10 cellular contexts compared by ENCODE assay signal in genomic region chr4:2860391-2861348, GRCh38. TPM values are rescaled to one million over a fixed set of nuclear protein-coding genes. Genes with fewer than 3 reads are reported as not detected.
DNase-seq lines count a peak whose midpoint lies in the region; ATAC-seq and TF ChIP-seq lines count a peak whose summit lies in the region.
"Had no signal": no experiment of that assay in that cellular context is flagged by ENCODE, and none has a peak within 500 bp of the region (broad histone marks: within the 10 kb centered on the region; RNA-seq: fewer than 3 reads in every experiment).

No MANE protein-coding gene starts in this region.

- H3K27ac ChIP-seq in neural progenitor cell (peak overlapping the region; percentile 8), Karpas-422 (ENCODE audit: low read length) (no peak overlapping the region)
- H3K27ac ChIP-seq: PC-9 had no signal

- CTCF ChIA-PET in Caco-2 (lab: Charles Lee), result interaction anchor here (0.6 to 1.0 kb wide), 2 partner anchors 11 to 20 kb away, joined by 3 to 4 read pairs; no protein-coding TSS in a partner anchor

- H3F3A ChIP-seq in neural progenitor cell (ENCODE audit: low read depth), result peaks cover 5% of the 10 kb centered on the region

- H3K27me3 Mint-ChIP-seq in Caco-2 (ENCODE audit: insufficient read depth, unreplicated experiment), result no peaks in the 10 kb centered on the region
- no peaks in the 10 kb centered on the region for H3K27me3 Mint-ChIP-seq in T-helper 17 cell
- peaks cover 2% of the 10 kb centered on the region for H3K27me3 Mint-ChIP-seq in neural progenitor cell (ENCODE audit: insufficient read depth, low read depth)

- no peaks in the 10 kb centered on the region for H3K36me3 ChIP-seq in Caco-2 (ENCODE audit: control insufficient read depth, insufficient read depth, low read length)
- H3K36me3 ChIP-seq in neural progenitor cell, result no peaks in the 10 kb centered on the region
- no peaks in the 10 kb centered on the region for H3K36me3 ChIP-seq in Karpas-422 (ENCODE audit: insufficient read depth, low read length)

- intact Hi-C loops in Caco-2 (cut with micrococcal nuclease; ENCODE audit: unreplicated experiment) (loop anchor here (5.0 kb wide), 1 partner anchor 47 kb away; no protein-coding TSS in a partner anchor), Right ventricle myocardium superior (cut with DNase I) (no loop called here)

- ATAC-seq in T-helper 17 cell, result no peak
- peak; percentile 67 for ATAC-seq in Right ventricle myocardium superior (ENCODE audit: poor library complexity)

- H3K27ac Mint-ChIP-seq in Caco-2 (ENCODE audit: unreplicated experiment) (peak overlapping the region; percentile 91), T-helper 17 cell (peak overlapping the region; percentile 68), neural progenitor cell (peak overlapping the region; percentile 39)

- H3K4me1 Mint-ChIP-seq in Caco-2 (ENCODE audit: low read depth, unreplicated experiment) (peaks cover 56% of the 10 kb centered on the region), T-helper 17 cell (peaks cover 58% of the 10 kb centered on the region), neural progenitor cell (peaks cover 32% of the 10 kb centered on the region)

- H3K4me3 ChIP-seq in Caco-2 (ENCODE audit: low read depth, low read length) (no peak overlapping the region), neural progenitor cell (no peak overlapping the region), Karpas-422 (ENCODE audit: low read length) (no peak overlapping the region)
- H3K4me3 ChIP-seq: PC-9 had no signal

- no TSS peak for BruUV-seq in Caco-2 (replicated peaks; lab: Mats Ljungman, UMichigan)

- peaks cover 86% of the 10 kb centered on the region for H4K20me1 ChIP-seq in neural progenitor cell (ENCODE audit: low read depth)
- peaks cover 66% of the 10 kb centered on the region for H4K20me1 ChIP-seq in Karpas-422 (ENCODE audit: insufficient read depth, low read depth, low read length)

- peak; percentile 64 to 81 for DNase-seq in Caco-2
- no peak for DNase-seq in T-helper 17 cell
- DNase-seq in Right ventricle myocardium superior, result peak; percentile 63
- peak; percentile 27 for DNase-seq in neural progenitor cell (ENCODE audit: low spot score)
- no peak for DNase-seq in activated CD8-positive, alpha-beta memory T cell treated with anti-CD3 and anti-CD28 coated beads, Interleukin-2, amount 50 U/mL, for 4 hours
- no peak for DNase-seq in amniotic stem cell (lab: John Stamatoyannopoulos, UW)
- no peak for DNase-seq in 8988T
- no peak for DNase-seq in Karpas-422
- DNase-seq: activated T-cell treated with anti-CD3 and anti-CD28 coated beads, Interleukin-2, amount 50 U/mL, for 1 hour had no signal

- H3K36me3 Mint-ChIP-seq in Caco-2 (ENCODE audit: insufficient read depth, unreplicated experiment), result peaks cover 14% of the 10 kb centered on the region
- H3K36me3 Mint-ChIP-seq in T-helper 17 cell (ENCODE audit: low read depth), result peaks cover 4% of the 10 kb centered on the region
- H3K36me3 Mint-ChIP-seq in neural progenitor cell, result peaks cover 9% of the 10 kb centered on the region

- no peaks in the 10 kb centered on the region for H3K9me2 ChIP-seq in Karpas-422 (replicated peaks; ENCODE audit: insufficient read depth, low read length)

- H3K4me2 ChIP-seq in neural progenitor cell (peak overlapping the region; percentile 49), Karpas-422 (ENCODE audit: low read depth, low read length, poor library complexity, severe bottlenecking) (no peak overlapping the region)
- H3K4me2 ChIP-seq: PC-9 had no signal

- H3K79me2 ChIP-seq in neural progenitor cell (ENCODE audit: low read depth), result peaks cover 100% of the 10 kb centered on the region
- H3K79me2 ChIP-seq in Karpas-422 (ENCODE audit: low read length), result peaks cover 8% of the 10 kb centered on the region; the same call in 1 of the 2 replicates

- H3K9me3 ChIP-seq in Caco-2 (no peaks in the 10 kb centered on the region), T-helper 17 cell (ENCODE audit: control insufficient read depth, low read length, poor library complexity, severe bottlenecking) (no peaks in the 10 kb centered on the region), neural progenitor cell (ENCODE audit: low read depth) (no peaks in the 10 kb centered on the region), Karpas-422 (ENCODE audit: low read length) (no peaks in the 10 kb centered on the region)

- H3K4me3 Mint-ChIP-seq in Caco-2 (ENCODE audit: unreplicated experiment) (peak overlapping the region; percentile 69), T-helper 17 cell (no peak overlapping the region), neural progenitor cell (no peak overlapping the region)

- H3K27me3 ChIP-seq in Caco-2 (replicated peaks; ENCODE audit: control insufficient read depth, insufficient read depth, low read length) (no peaks in the 10 kb centered on the region), neural progenitor cell (no peaks in the 10 kb centered on the region), Karpas-422 (ENCODE audit: low read length) (no peaks in the 10 kb centered on the region)

- no peaks in the 10 kb centered on the region for H3K9me3 Mint-ChIP-seq in Caco-2 (ENCODE audit: unreplicated experiment)
- H3K9me3 Mint-ChIP-seq in neural progenitor cell, result peaks cover 3% of the 10 kb centered on the region

- H3K4me1 ChIP-seq in Caco-2, result peaks cover 83% of the 10 kb centered on the region
- H3K4me1 ChIP-seq in neural progenitor cell, result peaks cover 33% of the 10 kb centered on the region
- H3K4me1 ChIP-seq in Karpas-422 (ENCODE audit: low read length), result peaks cover 22% of the 10 kb centered on the region

- H2AFZ ChIP-seq in neural progenitor cell (replicated peaks) (no peak overlapping the region), Karpas-422 (ENCODE audit: low read length) (no peak overlapping the region)
- H2AFZ ChIP-seq: PC-9 had no signal

- TF ChIP-seq CTCF in Caco-2 (IDR thresholded peaks at IDR 0.05; ENCODE audit: insufficient read depth in 1 of 2, low read depth in 1 of 2, low read length in 1 of 2, severe bottlenecking in 1 of 2, unreplicated experiment in 1 of 2) (no peak), neural progenitor cell (IDR thresholded peaks at IDR 0.05) (no peak)

- POLR2A ChIA-PET in Caco-2 (lab: Charles Lee), result interaction anchor here (0.6 kb wide), 1 partner anchor 22 kb away, joined by 3 read pairs; no protein-coding TSS in a partner anchor

- H3K9ac ChIP-seq in neural progenitor cell (peak overlapping the region; percentile 24), Karpas-422 (ENCODE audit: low read length) (no peak overlapping the region)

RNA-seq across cellular contexts. Expression of gene ADD1, which starts 17.0 kb away (rescaled TPM):
- 222 and 242 TPM in 2 replicates for total RNA-seq in Caco-2 (2022)
- 100 to 1,000 TPM; 211 to 228 TPM for total RNA-seq in T-helper 17 cell
- 217 TPM for total RNA-seq in Right ventricle myocardium superior
- total RNA-seq in neural progenitor cell (ENCODE audit: low replicate concordance), result 131 and 140 TPM in 2 replicates
- total RNA-seq in Karpas-422 (2014; rRNA removed; shearing (Covaris generic); ENCODE audit: low replicate concordance), result 62.9 and 69.7 TPM in 2 replicates

Comparison
In these comparisons a context has a peak if more than half of its experiments do, and no peak if none do; other contexts are left out.
1. DNase-seq: peak in Caco-2 (2 of 2), Right ventricle myocardium superior (single experiment) and neural progenitor cell (single experiment); none in T-helper 17 cell (0 of 3), activated CD8-positive, alpha-beta memory T cell treated with anti-CD3 and anti-CD28 coated beads, Interleukin-2, amount 50 U/mL, for 4 hours (single experiment), amniotic stem cell (single experiment), 8988T (single experiment) and Karpas-422 (single experiment).
2. H3K27ac Mint-ChIP-seq: peak in every context shown above with its lines; median percentile 91 in Caco-2; 68 in T-helper 17 cell; 39 in neural progenitor cell.